ENCODE assay signal across 11 cellular contexts in genomic region chr2:43110442-43110871, GRCh38.
DNase-seq lines count a peak whose midpoint lies in the region; ATAC-seq and TF ChIP-seq lines count a peak whose summit lies in the region.
"Had no signal": no experiment of that assay in that cellular context is flagged by ENCODE, and none has a peak within 500 bp of the region (broad histone marks: within the 10 kb centered on the region; RNA-seq: fewer than 3 reads in every experiment).

No MANE protein-coding gene starts in this region.

- TF ChIP-seq EP300 in stomach (IDR thresholded peaks at IDR 0.05) = no peak

- POLR2A ChIA-PET in CD4-positive, alpha-beta memory T cell (lab: Charles Lee; ENCODE audit: partially characterized antibody) = interaction anchor here (1.3 kb wide), 1 partner anchor 119 kb away, joined by 4 read pairs; no protein-coding TSS in a partner anchor

- H3K4me2 ChIP-seq in hepatocyte = peak overlapping the region; percentile 25

- H3K36me3 Mint-ChIP-seq in CD4-positive, alpha-beta memory T cell = no peaks in the 10 kb centered on the region

- H3K27me3 Mint-ChIP-seq in CD4-positive, alpha-beta memory T cell = no peaks in the 10 kb centered on the region

- peak; percentile 54 for DNase-seq in ELR (ENCODE audit: low read depth)
- DNase-seq in brain microvascular endothelial cell = peak; percentile 77
- DNase-seq in hepatocyte (ENCODE audit: low spot score) = peak; percentile 57
- DNase-seq in stomach = no peak
- no peak for DNase-seq in activated CD4-positive, alpha-beta T cell treated with anti-CD3 and anti-CD28 coated beads, Interleukin-2, amount 50 U/mL, for 1 hour
- DNase-seq in D341Med (ENCODE audit: low spot score) = no peak
- DNase-seq in CD4-positive, alpha-beta memory T cell = no peak
- DNase-seq: activated T-cell treated with anti-CD3 and anti-CD28 coated beads, Interleukin-2, amount 50 U/mL, for 4 hours; KG1; stimulated activated CD4-positive, alpha-beta T cell treated with anti-CD3 and anti-CD28 coated beads, Interleukin-2, amount 100 ng/mL, for 48 hours had no signal

- in situ Hi-C loops in brain microvascular endothelial cell (cut with HindIII; ENCODE audit: low pct_ligation_motif_present, low sequenced_read_pairs) = no loop called here

- 27% methylated on average over 10 of the region's 10 CpGs for WGBS in hepatocyte (ENCODE audit: low lambda C conversion rate, missing lambda C conversion rate)
- 15 to 36% (median 26%) methylated on average over 10 of the region's 10 CpGs for WGBS in stomach, 5 donors

- H3K9me2 ChIP-seq in hepatocyte (replicated peaks; ENCODE audit: insufficient read depth) = no peaks in the 10 kb centered on the region

- intact Hi-C loops in stomach (cut with DNase I; ENCODE audit: low total_unique reads) = no loop called here
- intact Hi-C loops in CD4-positive, alpha-beta memory T cell (cut with micrococcal nuclease) = no loop called here

- peaks cover 0 to 6% (median 0%) of the 10 kb centered on the region in 4 donors for H3K4me1 Mint-ChIP-seq in CD4-positive, alpha-beta memory T cell

- no peaks in the 10 kb centered on the region for H3K79me2 ChIP-seq in hepatocyte

- no peak overlapping the region for H3K4me3 Mint-ChIP-seq in CD4-positive, alpha-beta memory T cell
- H3K4me3 Mint-ChIP-seq: activated T-cell treated with anti-CD3 and anti-CD28 coated beads, Interleukin-2, amount 50 U/mL, for 4 hours had no signal

- H3K4me1 ChIP-seq in hepatocyte (ENCODE audit: insufficient read depth) (peaks cover 29% of the 10 kb centered on the region), stomach (peaks cover 10 to 54% (median 29%) of the 10 kb centered on the region in 4 donors)
- no peaks in the 10 kb centered on the region for H3K4me1 ChIP-seq in CD4-positive, alpha-beta memory T cell (ENCODE audit: insufficient read depth, low read length)

- no peak for ATAC-seq in HG03196 (IDR thresholded peaks at IDR 0.05; ENCODE audit: unreplicated experiment)
- ATAC-seq: activated T-cell treated with anti-CD3 and anti-CD28 coated beads, Interleukin-2, amount 50 U/mL, for 4 hours had no signal

- H3K27ac ChIP-seq in brain microvascular endothelial cell (peak overlapping the region; percentile 63), hepatocyte (peak overlapping the region; percentile 74), stomach (peak overlapping the region in 4 of 5 donors; percentile 41 to 78 (median 70))
- H3K27ac ChIP-seq in CD4-positive, alpha-beta memory T cell (ENCODE audit: low read depth, low read length) = no peak overlapping the region

- H3K9me3 ChIP-seq in hepatocyte (ENCODE audit: low read depth) (no peaks in the 10 kb centered on the region), stomach (no peaks in the 10 kb centered on the region)
- H3K9me3 ChIP-seq in CD4-positive, alpha-beta memory T cell (ENCODE audit: control insufficient read depth in 1 of 2, low read length in 2 of 2) = no peaks in the 10 kb centered on the region

- H3K4me3 ChIP-seq in brain microvascular endothelial cell (ENCODE audit: low read depth, low read length) (no peak overlapping the region), hepatocyte (no peak overlapping the region), stomach (no peak overlapping the region)
- H3K4me3 ChIP-seq in CD4-positive, alpha-beta memory T cell (ENCODE audit: low read length in 2 of 2) = no peak overlapping the region

- no peaks in the 10 kb centered on the region for H4K20me1 ChIP-seq in hepatocyte (ENCODE audit: insufficient read depth, poor library complexity, severe bottlenecking)

- no peak for TF ChIP-seq POLR2A in stomach (IDR thresholded peaks at IDR 0.05)

- peak overlapping the region in 1 of 7 donors; percentile 44 for H3K27ac Mint-ChIP-seq in CD4-positive, alpha-beta memory T cell

- CTCF ChIA-PET in CD4-positive, alpha-beta memory T cell (lab: Charles Lee; ENCODE audit: partially characterized antibody) = interaction anchor here (0.6 to 1.6 kb wide), 3 partner anchors 11 to 282 kb away, joined by 3 read pairs; no protein-coding TSS in a partner anchor

- H3K9me3 Mint-ChIP-seq in CD4-positive, alpha-beta memory T cell = peaks cover 0 to 2% (median 0%) of the 10 kb centered on the region in 8 donors
- H3K9me3 Mint-ChIP-seq: activated T-cell treated with anti-CD3 and anti-CD28 coated beads, Interleukin-2, amount 50 U/mL, for 4 hours had no signal

- H3K27me3 ChIP-seq in brain microvascular endothelial cell (replicated peaks) = no peaks in the 10 kb centered on the region
- H3K27me3 ChIP-seq in hepatocyte = no peaks in the 10 kb centered on the region
- H3K27me3 ChIP-seq in stomach = no peaks in the 10 kb centered on the region
- no peaks in the 10 kb centered on the region for H3K27me3 ChIP-seq in CD4-positive, alpha-beta memory T cell (ENCODE audit: insufficient read depth, low read length)

- TF ChIP-seq CTCF in brain microvascular endothelial cell (IDR thresholded peaks at IDR 0.05; ENCODE audit: low read depth, low read length, missing control alignments) (no peak), hepatocyte (IDR thresholded peaks at IDR 0.05; ENCODE audit: poor library complexity) (no peak), stomach (IDR thresholded peaks at IDR 0.05) (no peak)

- H3K36me3 ChIP-seq in brain microvascular endothelial cell (replicated peaks) = no peaks in the 10 kb centered on the region
- no peaks in the 10 kb centered on the region for H3K36me3 ChIP-seq in hepatocyte (replicated peaks; ENCODE audit: insufficient read depth, low read depth)
- H3K36me3 ChIP-seq in stomach = no peaks in the 10 kb centered on the region
- H3K36me3 ChIP-seq in CD4-positive, alpha-beta memory T cell (ENCODE audit: insufficient read depth, low read length) = no peaks in the 10 kb centered on the region

- no peak overlapping the region for H2AFZ ChIP-seq in hepatocyte

Comparison
In these comparisons a context has a peak if more than half of its experiments do, and no peak if none do; other contexts are left out.
1. DNase-seq: peak in ELR (single experiment), brain microvascular endothelial cell (single experiment) and hepatocyte (single experiment); none in stomach (single experiment), activated CD4-positive, alpha-beta T cell treated with anti-CD3 and anti-CD28 coated beads, Interleukin-2, amount 50 U/mL, for 1 hour (single experiment), D341Med (single experiment) and CD4-positive, alpha-beta memory T cell (0 of 5).